Comparison of ENCODE assay signal across 8 cellular contexts in the genomic region with DNA sequence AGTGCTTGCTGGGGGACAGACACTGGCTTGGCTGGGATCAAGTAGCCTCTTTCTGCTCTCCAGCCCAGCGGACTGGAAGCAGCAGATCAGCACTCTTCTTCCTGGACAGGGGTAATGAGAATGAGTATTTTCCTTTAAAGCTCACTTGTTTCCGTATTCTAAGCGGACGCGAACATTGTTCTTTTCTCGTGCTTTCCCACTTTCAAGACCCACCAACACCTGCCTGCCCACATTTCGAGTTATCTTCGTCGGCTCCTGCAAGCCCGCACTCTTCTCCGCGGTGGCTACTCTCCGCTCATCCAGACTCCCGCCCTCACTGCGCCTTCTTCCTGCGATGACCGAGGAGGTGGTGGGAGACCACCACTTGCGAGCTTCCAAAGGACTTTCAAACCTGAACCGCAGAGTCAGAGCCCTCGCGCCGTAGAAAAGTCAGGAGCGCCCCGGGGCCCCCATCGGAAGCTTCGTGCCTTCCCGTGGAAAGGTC. TPM values are rescaled to one million over a fixed set of nuclear protein-coding genes. Genes with fewer than 3 reads are reported as not detected.
DNase-seq lines count a peak whose midpoint lies in the region; ATAC-seq and TF ChIP-seq lines count a peak whose summit lies in the region.

No MANE protein-coding gene starts in this region.

- peak; percentile 27 to 30 for ATAC-seq in left cardiac atrium
- ATAC-seq in HG03108 (IDR thresholded peaks at IDR 0.05; ENCODE audit: unreplicated experiment) = no peak

- no peaks in the 10 kb centered on the region for H3K36me3 Mint-ChIP-seq in osteocyte (ENCODE audit: unreplicated experiment)

- H3K4me3 Mint-ChIP-seq in osteocyte (ENCODE audit: unreplicated experiment) = peak overlapping the region; percentile 85

- H3K36me3 ChIP-seq in GM06990 (ENCODE audit: control insufficient read depth, insufficient read depth, low read length) = no peaks in the 10 kb centered on the region
- no peaks in the 10 kb centered on the region for H3K36me3 ChIP-seq in adrenal gland (replicated peaks in 1 of 2)

- H3K9me3 ChIP-seq in adrenal gland (replicated peaks in 1 of 3) = no peaks in the 10 kb centered on the region

- peaks cover 22% of the 10 kb centered on the region for H3K4me1 Mint-ChIP-seq in osteocyte (ENCODE audit: unreplicated experiment)

- TF ChIP-seq POLR2A in adrenal gland (IDR thresholded peaks at IDR 0.05) = no peak

- H3K27me3 ChIP-seq in GM06990 (replicated peaks; ENCODE audit: control insufficient read depth, insufficient read depth, low read length) (peaks cover 2% of the 10 kb centered on the region), adrenal gland (no peaks in the 10 kb centered on the region)

- TF ChIP-seq CTCF in GM06990 (IDR thresholded peaks at IDR 0.05; ENCODE audit: insufficient read depth, low read length, poor library complexity, severe bottlenecking) = no peak
- no peak for TF ChIP-seq CTCF in adrenal gland (IDR thresholded peaks at IDR 0.05)
- no peak for TF ChIP-seq CTCF in osteocyte (IDR thresholded peaks at IDR 0.05)

- peak overlapping the region; percentile 94 for H3K27ac Mint-ChIP-seq in osteocyte (ENCODE audit: unreplicated experiment)

- intact Hi-C loops in adrenal gland (cut with DNase I) (no loop called here), left cardiac atrium (cut with DNase I) (no loop called here)

- H3K4me1 ChIP-seq in adrenal gland (replicated peaks in 1 of 2) = peaks cover 15 to 31% of the 10 kb centered on the region in 2 donors

- H3K9me3 Mint-ChIP-seq in osteocyte (ENCODE audit: unreplicated experiment) = no peaks in the 10 kb centered on the region

- H3K27ac ChIP-seq in adrenal gland = peak overlapping the region; percentile 90 to 95 (median 94)

- peak overlapping the region; percentile 65 for H3K4me3 ChIP-seq in GM06990 (replicated peaks; ENCODE audit: low read depth, low read length)
- H3K4me3 ChIP-seq in adrenal gland = peak overlapping the region; percentile 58 to 84 (median 76)

- H3K27me3 Mint-ChIP-seq in osteocyte (ENCODE audit: unreplicated experiment) = peaks cover 11% of the 10 kb centered on the region

- DNase-seq in A172 (ENCODE audit: low spot score) = peak; percentile 59
- no peak for DNase-seq in GM06990 (ENCODE audit: extremely low read depth, insufficient read length)
- DNase-seq in NCI-H82 (lab: John Stamatoyannopoulos, UW) = peak; percentile 80
- peak; percentile 36 to 70 (median 49) for DNase-seq in adrenal gland
- peak; percentile 32 for DNase-seq in left cardiac atrium
- no peak for DNase-seq in osteocyte (ENCODE audit: extremely low spot score, unreplicated experiment)
- no peak for DNase-seq in NCI-H2029 (lab: John Stamatoyannopoulos, UW)

- WGBS in adrenal gland, 4 donors = 0 to 2% (median 0%) methylated on average over 16 to 27 of the region's 27 CpGs

RNA-seq across cellular contexts. Expression of gene PPM1L, which starts 1.6 kb away (rescaled TPM):
- 0.41 and 1.4 TPM in 2 replicates for total RNA-seq in A172 (2014; rRNA removed; shearing (Covaris generic))
- 10 to 100 TPM; 24.3 to 53.6 (median 39.9) TPM for total RNA-seq in adrenal gland
- polyA plus RNA-seq in adrenal gland = 10 to 100 TPM in 1 of 3 donors, 1 to 10 TPM in 2; 2.4 to 15.1 (median 5.5) TPM
- total RNA-seq in left cardiac atrium = 10 to 100 TPM; 30.2 to 39.0 TPM
- total RNA-seq in osteocyte = 8.8 and 9.1 TPM in 2 replicates

Comparison
In these comparisons a context has a peak if more than half of its experiments do, and no peak if none do; other contexts are left out.
1. DNase-seq: peak in A172 (single experiment), NCI-H82 (single experiment), adrenal gland (7 of 7) and left cardiac atrium (single experiment); none in GM06990 (single experiment), osteocyte (single experiment) and NCI-H2029 (single experiment).